Comparison of ENCODE assay signal across 20 cellular contexts in the genomic region with DNA sequence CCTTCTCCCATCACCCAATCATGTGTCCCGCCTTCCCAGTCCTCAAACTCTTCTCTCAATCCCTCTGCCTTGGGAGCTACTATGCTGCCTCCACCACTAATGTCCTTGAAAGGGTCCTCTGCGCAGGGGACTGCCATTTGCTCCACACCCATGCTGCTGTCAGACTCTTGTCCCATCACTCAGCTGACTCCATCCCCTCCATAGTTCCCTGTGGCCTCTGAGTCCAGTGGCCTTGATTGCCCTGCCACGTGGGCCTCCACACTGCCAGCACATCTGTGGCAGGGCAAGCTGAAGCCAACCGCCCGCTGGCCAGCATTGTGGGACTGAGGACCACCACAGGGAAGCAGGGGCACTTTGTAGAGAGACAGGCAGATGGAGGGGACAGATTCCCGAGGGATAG. TPM values are rescaled to one million over a fixed set of nuclear protein-coding genes. Genes with fewer than 3 reads are reported as not detected.
"Had no signal": no experiment of that assay in that cellular context is flagged by ENCODE, and none has a peak within 500 bp of the region (broad histone marks: within the 10 kb centered on the region; RNA-seq: fewer than 3 reads in every experiment).

No MANE protein-coding gene starts in this region.

- H3K4me1 ChIP-seq: left lung, uterus had no signal

- H3K9me3 ChIP-seq: left lung, SK-N-SH, tibial artery, uterus had no signal

- H3K27ac Mint-ChIP-seq: activated naive CD4-positive, alpha-beta T cell treated with anti-CD3 and anti-CD28 coated beads for 36 hours; natural killer cell had no signal

- H3K9me3 Mint-ChIP-seq: activated naive CD4-positive, alpha-beta T cell treated with anti-CD3 and anti-CD28 coated beads for 36 hours; activated T-cell treated with anti-CD3 and anti-CD28 coated beads, Interleukin-2, amount 50 U/mL, for 4 hours; natural killer cell had no signal

- H3K4me1 Mint-ChIP-seq: natural killer cell had no signal

- H3K4me3 Mint-ChIP-seq: activated naive CD4-positive, alpha-beta T cell treated with anti-CD3 and anti-CD28 coated beads for 36 hours; activated T-cell treated with anti-CD3 and anti-CD28 coated beads, Interleukin-2, amount 50 U/mL, for 4 hours; natural killer cell had no signal

- H3K27ac ChIP-seq: hepatocyte, left lung, tibial artery, uterus had no signal

- H2AFZ ChIP-seq: hepatocyte had no signal

- H3K27me3 ChIP-seq: hepatocyte, uterus had no signal

- H3K4me3 ChIP-seq: hepatocyte, left lung, tibial artery, uterus had no signal

- H3K79me2 ChIP-seq: hepatocyte had no signal

- ATAC-seq: activated CD4-positive, CD25-positive, alpha-beta regulatory T cell treated with anti-CD3 and anti-CD28 coated beads, Interleukin-2, amount 50 U/mL, for 24 hours; activated T-cell treated with anti-CD3 and anti-CD28 coated beads, Interleukin-2, amount 50 U/mL, for 4 hours; esophagus mucosa; left lung; natural killer cell had no signal

- DNase-seq: activated CD4-positive, alpha-beta T cell treated with anti-CD3 and anti-CD28 coated beads, Interleukin-2, amount 50 U/mL, for 1 hour; activated CD8-positive, alpha-beta memory T cell treated with anti-CD3 and anti-CD28 coated beads, Interleukin-2, amount 50 U/mL, for 4 hours; activated naive CD4-positive, alpha-beta T cell treated with anti-CD3 and anti-CD28 coated beads for 36 hours; activated T-cell treated with anti-CD3 and anti-CD28 coated beads, Interleukin-2, amount 50 U/mL, for 4 hours; aorta; cerebellar nuclear complex; cortex of kidney; effector CD4-positive, alpha-beta T cell; islet precursor cell; left lung; natural killer cell; nucleus accumbens; SK-N-SH; stimulated activated CD8-positive, alpha-beta memory T cell treated with anti-CD3 and anti-CD28 coated beads, Interleukin-4, amount 100 ng/mL, for 48 hours; stimulated activated naive CD4-positive, alpha-beta T cell; tibial artery; uterus had no signal

- H3K4me2 ChIP-seq: hepatocyte, SK-N-SH had no signal

- H3K9ac ChIP-seq: SK-N-SH had no signal

- H3K36me3 Mint-ChIP-seq: natural killer cell had no signal

- H3K36me3 ChIP-seq: left lung, tibial artery, uterus had no signal

RNA-seq across cellular contexts. Expression of a gene that starts 1.3 kb away (rescaled TPM):
- total RNA-seq: activated naive CD4-positive, alpha-beta T cell treated with anti-CD3 and anti-CD28 coated beads for 36 hours; activated T-cell treated with anti-CD3 and anti-CD28 coated beads, Interleukin-2, amount 50 U/mL, for 4 hours; natural killer cell had no signal

RNA-seq across cellular contexts. Expression of a gene that starts 20.3 kb away (rescaled TPM):
- total RNA-seq: activated naive CD4-positive, alpha-beta T cell treated with anti-CD3 and anti-CD28 coated beads for 36 hours had no signal
- polyA plus RNA-seq: SK-N-SH had no signal

RNA-seq across cellular contexts. Expression of a gene that starts 42.7 kb away (rescaled TPM):
- total RNA-seq: activated naive CD4-positive, alpha-beta T cell treated with anti-CD3 and anti-CD28 coated beads for 36 hours; activated T-cell treated with anti-CD3 and anti-CD28 coated beads, Interleukin-2, amount 50 U/mL, for 4 hours; aorta; esophagus mucosa had no signal
- polyA plus RNA-seq: SK-N-SH had no signal
